Comparison of ENCODE assay signal across 1 cellular context in genomic region chr9:112559629-112560413, GRCh38.
A peak's percentile ranks its signal among the peaks of the same experiment; 100 is the strongest.
TF ChIP-seq lines count a peak whose summit lies in the region.

No MANE protein-coding gene starts in this region.

TF ChIP-seq in K562, 482 proteins besides CTCF, POLR2A, EP300 and RAD21 (continued from another document and continues in another):
- TF ChIP-seq E2F8 (IDR thresholded peaks at IDR 0.05; ENCODE audit: low read depth, partially characterized antibody) (no peak), GMEB1 (CRISPR knock-in tag; IDR thresholded peaks at IDR 0.05) (no peak), HDGF (IDR thresholded peaks at IDR 0.05) (no peak), JUN (IDR thresholded peaks at IDR 0.05; ENCODE audit: borderline replicate concordance, low read depth, low read length) (0 out of 2 replicates have a peak, but pooled peaks have one; percentile 13), JUN (CRISPR knock-in tag; IDR thresholded peaks at IDR 0.05; ENCODE audit: borderline replicate concordance) (no peak), RREB1 (CRISPR knock-in tag; IDR thresholded peaks at IDR 0.05) (no peak), MAFK (IDR thresholded peaks at IDR 0.05; ENCODE audit: low read length) (peak; percentile 83), GTF3C2 (IDR thresholded peaks at IDR 0.05; ENCODE audit: borderline replicate concordance, extremely low read depth, insufficient read length) (peak; percentile 79), ZBTB33 (CRISPR knock-in tag; IDR thresholded peaks at IDR 0.05) (no peak), ZNF551 (CRISPR knock-in tag; IDR thresholded peaks at IDR 0.05) (no peak), CLOCK (CRISPR knock-in tag; IDR thresholded peaks at IDR 0.05; ENCODE audit: borderline replicate concordance) (no peak), IFI16 (CRISPR knock-in tag; IDR thresholded peaks at IDR 0.05) (no peak), BMI1 (IDR thresholded peaks at IDR 0.05; ENCODE audit: low read length) (no peak), SUPT5H (IDR thresholded peaks at IDR 0.05) (no peak), SMC3 (conservative IDR thresholded peaks at IDR 0.05; ENCODE audit: insufficient read depth, low read depth, low read length) (no peak), ZNF449 (CRISPR knock-in tag; IDR thresholded peaks at IDR 0.05) (no peak), ZNF778 (CRISPR knock-in tag; IDR thresholded peaks at IDR 0.05) (no peak), MEIS2 (IDR thresholded peaks at IDR 0.05; ENCODE audit: partially characterized antibody) (no peak), TEAD2 (tag; IDR thresholded peaks at IDR 0.05) (no peak), IRF2 (CRISPR knock-in tag; IDR thresholded peaks at IDR 0.05) (no peak), SNIP1 (IDR thresholded peaks at IDR 0.05; ENCODE audit: low read depth) (no peak), MITF (IDR thresholded peaks at IDR 0.05) (no peak), ZNF395 (CRISPR knock-in tag; IDR thresholded peaks at IDR 0.05) (no peak), YBX1 (IDR thresholded peaks at IDR 0.05) (no peak), BRD4 (IDR thresholded peaks at IDR 0.05) (no peak), PHF21A (IDR thresholded peaks at IDR 0.05; ENCODE audit: borderline replicate concordance, low read depth) (peak; percentile 89; the same call in 1 of the 2 replicates), TGIF2 (CRISPR knock-in tag; IDR thresholded peaks at IDR 0.05) (no peak), ZNF584 (CRISPR knock-in tag; IDR thresholded peaks at IDR 0.05; ENCODE audit: low read depth) (no peak), SMAD4 (CRISPR knock-in tag; conservative IDR thresholded peaks at IDR 0.05) (0 out of 2 replicates have a peak, but pooled peaks have one; percentile 14), ZNF668 (CRISPR knock-in tag; IDR thresholded peaks at IDR 0.05) (no peak), NCOA2 (IDR thresholded peaks at IDR 0.05; ENCODE audit: partially characterized antibody in 2 of 2) (no peak), ZNF23 (CRISPR knock-in tag; IDR thresholded peaks at IDR 0.05) (no peak), TSC22D4 (tag; IDR thresholded peaks at IDR 0.05) (no peak), FOXM1 (IDR thresholded peaks at IDR 0.05; ENCODE audit: low read depth) (no peak), FOXM1 (CRISPR knock-in tag; IDR thresholded peaks at IDR 0.05; ENCODE audit: low read depth) (no peak), MBD2 (IDR thresholded peaks at IDR 0.05; ENCODE audit: borderline replicate concordance, low read depth) (no peak)
